25 cellular contexts compared by ENCODE assay signal in genomic region chr12:102459314-102459713, GRCh38. TPM values are rescaled to one million over a fixed set of nuclear protein-coding genes. Genes with fewer than 3 reads are reported as not detected.
"Had no signal": no experiment of that assay in that cellular context is flagged by ENCODE, and none has a peak within 500 bp of the region (broad histone marks: within the 10 kb centered on the region; RNA-seq: fewer than 3 reads in every experiment).

No MANE protein-coding gene starts in this region.

- H3K36me3 ChIP-seq: adrenal gland, MG63, WERI-Rb-1 had no signal

- H3K27me3 ChIP-seq: adrenal gland, MG63 had no signal

- H3K4me3 ChIP-seq: adrenal gland, MG63 had no signal

- DNase-seq: activated CD4-positive, alpha-beta T cell treated with anti-CD3 and anti-CD28 coated beads for 36 hours; activated CD4-positive, alpha-beta T cell treated with anti-CD3 and anti-CD28 coated beads, Interleukin-2, amount 50 U/mL, for 1 hour; activated CD8-positive, alpha-beta memory T cell treated with anti-CD3 and anti-CD28 coated beads, Interleukin-2, amount 50 U/mL, for 4 hours; activated CD8-positive, alpha-beta T cell treated with anti-CD3 and anti-CD28 coated beads for 36 hours; activated gamma-delta T cell treated with Interleukin-2 at 50 U/mL for 16 hours; activated naive CD4-positive, alpha-beta T cell treated with anti-CD3 and anti-CD28 coated beads, Interleukin-2, amount 50 U/mL, for 16 hours; activated naive CD8-positive, alpha-beta T cell treated with anti-CD3 and anti-CD28 coated beads, Interleukin-2, amount 10 ng/mL, durations not matched to agents 7 days and 5 days; activated T-cell treated with anti-CD3 and anti-CD28 coated beads, Interleukin-2, amount 50 U/mL, for 72 hours; adrenal gland; anterior cingulate cortex; caudate nucleus; MG63; MV-4-11; NCI-H1092 treated with DMSO at 0.1 percent for 48 hours; NCI-H1417 treated with DMSO at 0.1 percent for 48 hours; NCI-H1694; NCI-H2029 treated with DMSO at 0.1 percent for 48 hours; NCI-H446; NCI-H524; PC-3; SIG-M5; T-cell; T-helper 2 cell; T1000; WERI-Rb-1 had no signal

- H3K27ac ChIP-seq: adrenal gland, WERI-Rb-1 had no signal

- ATAC-seq: activated CD4-positive, alpha-beta T cell treated with anti-CD3 and anti-CD28 coated beads for 36 hours; activated CD8-positive, alpha-beta T cell treated with anti-CD3 and anti-CD28 coated beads for 36 hours; activated T-cell treated with anti-CD3 and anti-CD28 coated beads, Interleukin-2, amount 50 U/mL, for 72 hours; PC-3; T-cell had no signal

- H3K9me3 ChIP-seq: adrenal gland had no signal

- H3K4me1 ChIP-seq: adrenal gland had no signal

RNA-seq across cellular contexts. Expression of gene IGF1, which starts 21.0 kb away (rescaled TPM):
- total RNA-seq: activated CD4-positive, alpha-beta T cell treated with anti-CD3 and anti-CD28 coated beads for 36 hours; PC-3 had no signal
